Comparison of ENCODE assay signal across 12 cellular contexts in genomic region chr19:58352760-58353671, GRCh38. TPM values are rescaled to one million over a fixed set of nuclear protein-coding genes. Genes with fewer than 3 reads are reported as not detected.
DNase-seq lines count a peak whose midpoint lies in the region; ATAC-seq and TF ChIP-seq lines count a peak whose summit lies in the region.
"Had no signal": no experiment of that assay in that cellular context is flagged by ENCODE, and none has a peak within 500 bp of the region (broad histone marks: within the 10 kb centered on the region; RNA-seq: fewer than 3 reads in every experiment).

Gene A1BG, minus strand, starts transcription at chr19:58353492. Its CDS starts 55 bp downstream, at chr19:58353437.

- H3K9me2 ChIP-seq in PC-3 (replicated peaks; ENCODE audit: low read length) = no peaks in the 10 kb centered on the region

- H3F3A ChIP-seq in PC-3 (ENCODE audit: low read length, unreplicated experiment) = no peaks in the 10 kb centered on the region

- H3K27ac ChIP-seq in liver (ENCODE audit: low read depth in 1 of 2, low read length in 2 of 2) = peak within 1 kb of the TSS; percentile 42 to 47
- no peak within 1 kb of the TSS for H3K27ac ChIP-seq in thymus (ENCODE audit: low read depth)
- H3K27ac ChIP-seq in PC-3 (ENCODE audit: low read length) = no peak within 1 kb of the TSS
- H3K27ac ChIP-seq: body of pancreas, uterus had no signal

- no peaks in the 10 kb centered on the region for H3K79me2 ChIP-seq in PC-3 (ENCODE audit: low read length)

- WGBS in liver = 29% methylated on average over 26 of the region's 26 CpGs
- 96% methylated on average over 26 of the region's 26 CpGs for WGBS in thymus

- TF ChIP-seq CTCF in WTC11 (IDR thresholded peaks at IDR 0.05) (no peak), liver (IDR thresholded peaks at IDR 0.05; ENCODE audit: low read depth, low read length, missing input control) (no peak), PC-3 (conservative IDR thresholded peaks at IDR 0.05; ENCODE audit: low read depth, low read length) (no peak)

- no peak for DNase-seq in activated naive CD4-positive, alpha-beta T cell treated with anti-CD3 and anti-CD28 coated beads, Interleukin-2, amount 50 U/mL, for 72 hours (ENCODE audit: low spot score in 2 of 2)
- no peak for DNase-seq in activated naive CD4-positive, alpha-beta T cell treated with anti-CD3 and anti-CD28 coated beads for 36 hours
- DNase-seq in WTC11 (ENCODE audit: low spot score) (no peak), PC-3 (no peak), NCI-H1048 (lab: John Stamatoyannopoulos, UW) (no peak), SW480 (ENCODE audit: low spot score) (no peak)
- DNase-seq: body of pancreas, erythroblast, uterus had no signal

- H4K20me1 ChIP-seq in PC-3 (ENCODE audit: low read length) = no peaks in the 10 kb centered on the region

- H2AFZ ChIP-seq in PC-3 (ENCODE audit: low read length) = no peak within 1 kb of the TSS

- H3K9me3 Mint-ChIP-seq in activated naive CD4-positive, alpha-beta T cell treated with anti-CD3 and anti-CD28 coated beads, Interleukin-2, amount 50 U/mL, for 72 hours = no peaks in the 10 kb centered on the region
- no peaks in the 10 kb centered on the region for H3K9me3 Mint-ChIP-seq in activated naive CD4-positive, alpha-beta T cell treated with anti-CD3 and anti-CD28 coated beads for 36 hours
- no peaks in the 10 kb centered on the region for H3K9me3 Mint-ChIP-seq in WTC11
- H3K9me3 Mint-ChIP-seq: natural killer cell treated with Interleukin-12 subunit alpha and Interleukin-12 subunit beta and Interleukin-15 and Interleukin-18, amount 100 ng/mL, for 72 hours had no signal

- POLR2A ChIA-PET in WTC11 (lab: Charles Lee) (no interaction called here), PC-3 (lab: Charles Lee; ENCODE audit: unreplicated experiment) (no interaction called here)

- peaks cover 16 to 23% of the 10 kb centered on the region in 2 donors for H3K36me3 Mint-ChIP-seq in activated naive CD4-positive, alpha-beta T cell treated with anti-CD3 and anti-CD28 coated beads, Interleukin-2, amount 50 U/mL, for 72 hours
- peaks cover 9% of the 10 kb centered on the region for H3K36me3 Mint-ChIP-seq in activated naive CD4-positive, alpha-beta T cell treated with anti-CD3 and anti-CD28 coated beads for 36 hours (ENCODE audit: low read depth)
- H3K36me3 Mint-ChIP-seq in WTC11 = no peaks in the 10 kb centered on the region
- H3K36me3 Mint-ChIP-seq: natural killer cell treated with Interleukin-12 subunit alpha and Interleukin-12 subunit beta and Interleukin-15 and Interleukin-18, amount 100 ng/mL, for 72 hours had no signal

- intact Hi-C loops in activated naive CD4-positive, alpha-beta T cell treated with anti-CD3 and anti-CD28 coated beads for 36 hours (cut with micrococcal nuclease) = no loop called here
- intact Hi-C loops in PC-3 (cut with micrococcal nuclease) = no loop called here

- no peak within 1 kb of the TSS for H3K4me2 ChIP-seq in PC-3 (ENCODE audit: low read length)

- H3K27me3 ChIP-seq in liver (ENCODE audit: control insufficient read depth in 4 of 4, insufficient read depth in 4 of 4, low read length in 3 of 4) = no peaks in the 10 kb centered on the region
- peaks cover 22% of the 10 kb centered on the region for H3K27me3 ChIP-seq in thymus (ENCODE audit: control insufficient read depth, insufficient read depth)
- H3K27me3 ChIP-seq in PC-3 (ENCODE audit: low read length) = peaks cover 26% of the 10 kb centered on the region
- H3K27me3 ChIP-seq: body of pancreas, uterus had no signal

- no TSS peak for BruUV-seq in PC-3 (replicated peaks; lab: Mats Ljungman, UMichigan)

- peaks cover 26% of the 10 kb centered on the region for H3K4me1 Mint-ChIP-seq in activated naive CD4-positive, alpha-beta T cell treated with anti-CD3 and anti-CD28 coated beads for 36 hours (ENCODE audit: low read depth)
- H3K4me1 Mint-ChIP-seq in WTC11 = peaks cover 5% of the 10 kb centered on the region

- no peaks in the 10 kb centered on the region for H3K36me3 ChIP-seq in liver (ENCODE audit: control insufficient read depth in 4 of 4, insufficient read depth in 3 of 4, low read depth in 1 of 4, low read length in 3 of 4)
- H3K36me3 ChIP-seq in thymus (ENCODE audit: control insufficient read depth, insufficient read depth) = peaks cover 4% of the 10 kb centered on the region
- no peaks in the 10 kb centered on the region for H3K36me3 ChIP-seq in PC-3 (ENCODE audit: low read depth, low read length)
- H3K36me3 ChIP-seq: uterus had no signal

- H3K9me3 ChIP-seq in liver (ENCODE audit: control insufficient read depth in 4 of 4, low read length in 3 of 4) (no peaks in the 10 kb centered on the region), thymus (ENCODE audit: control insufficient read depth) (no peaks in the 10 kb centered on the region), PC-3 (ENCODE audit: low read length) (no peaks in the 10 kb centered on the region)
- H3K9me3 ChIP-seq: body of pancreas, uterus had no signal

- no peak for ATAC-seq in activated naive CD4-positive, alpha-beta T cell treated with anti-CD3 and anti-CD28 coated beads, Interleukin-2, amount 50 U/mL, for 72 hours
- ATAC-seq in WTC11 (no peak), PC-3 (no peak)
- ATAC-seq: body of pancreas; natural killer cell treated with Interleukin-12 subunit alpha and Interleukin-12 subunit beta and Interleukin-15 and Interleukin-18, amount 100 ng/mL, for 72 hours had no signal

- peak within 1 kb of the TSS; percentile 28 to 69 for H3K9ac ChIP-seq in liver (ENCODE audit: low read depth in 1 of 2, low read length in 2 of 2)
- no peak within 1 kb of the TSS for H3K9ac ChIP-seq in PC-3 (ENCODE audit: low read length)

- CTCF ChIA-PET in activated naive CD4-positive, alpha-beta T cell treated with anti-CD3 and anti-CD28 coated beads for 36 hours (lab: Charles Lee) = no interaction called here
- CTCF ChIA-PET in WTC11 (lab: Charles Lee) (interaction anchor here (2.5 kb wide), 1 partner anchor 13 kb away, joined by 11 read pairs; no protein-coding TSS in a partner anchor), PC-3 (lab: Charles Lee) (no interaction called here)

- H3K4me1 ChIP-seq in liver (ENCODE audit: control insufficient read depth in 4 of 4, insufficient read depth in 4 of 4, low read length in 3 of 4) = peaks cover 23 to 83% (median 65%) of the 10 kb centered on the region in 4 donors
- H3K4me1 ChIP-seq in thymus (ENCODE audit: control insufficient read depth, insufficient read depth, low read length) = peaks cover 8% of the 10 kb centered on the region
- H3K4me1 ChIP-seq in PC-3 (ENCODE audit: insufficient read depth, low read length) = no peaks in the 10 kb centered on the region

- H3K4me3 Mint-ChIP-seq in activated naive CD4-positive, alpha-beta T cell treated with anti-CD3 and anti-CD28 coated beads for 36 hours = no peak within 1 kb of the TSS
- no peak within 1 kb of the TSS for H3K4me3 Mint-ChIP-seq in WTC11
- H3K4me3 Mint-ChIP-seq: natural killer cell treated with Interleukin-12 subunit alpha and Interleukin-12 subunit beta and Interleukin-15 and Interleukin-18, amount 100 ng/mL, for 72 hours had no signal

- H3K27me3 Mint-ChIP-seq in activated naive CD4-positive, alpha-beta T cell treated with anti-CD3 and anti-CD28 coated beads for 36 hours (ENCODE audit: low read depth) = peaks cover 5% of the 10 kb centered on the region
- H3K27me3 Mint-ChIP-seq in WTC11 (ENCODE audit: low read depth) = peaks cover 28% of the 10 kb centered on the region

- H3K27ac Mint-ChIP-seq in activated naive CD4-positive, alpha-beta T cell treated with anti-CD3 and anti-CD28 coated beads, Interleukin-2, amount 50 U/mL, for 72 hours = no peak within 1 kb of the TSS
- no peak within 1 kb of the TSS for H3K27ac Mint-ChIP-seq in activated naive CD4-positive, alpha-beta T cell treated with anti-CD3 and anti-CD28 coated beads for 36 hours
- peak within 1 kb of the TSS; percentile 61; the same call in 1 of the 2 replicates for H3K27ac Mint-ChIP-seq in WTC11
- H3K27ac Mint-ChIP-seq: natural killer cell treated with Interleukin-12 subunit alpha and Interleukin-12 subunit beta and Interleukin-15 and Interleukin-18, amount 100 ng/mL, for 72 hours had no signal

- peak in 1 of 2 donors; percentile 43 for TF ChIP-seq RAD21 in liver (IDR thresholded peaks at IDR 0.05)

- H3K4me3 ChIP-seq in liver (ENCODE audit: low read depth in 1 of 3, low read length in 3 of 3) (peak within 1 kb of the TSS; percentile 65 to 96 (median 81)), thymus (ENCODE audit: low read length) (no peak within 1 kb of the TSS), PC-3 (ENCODE audit: low read length) (no peak within 1 kb of the TSS)
- H3K4me3 ChIP-seq: body of pancreas, uterus had no signal

TF ChIP-seq in liver, 16 proteins besides CTCF, POLR2A, EP300 and RAD21 (continues in another document):
- TF ChIP-seq FOXA2 (IDR thresholded peaks at IDR 0.05) (no peak), RXRA (IDR thresholded peaks at IDR 0.05) (peak; percentile 95 to 98), NR2F2 (IDR thresholded peaks at IDR 0.05) (peak; percentile 88), HNF4A (conservative IDR thresholded peaks at IDR 0.05) (peak; percentile 91 to 98), GABPA (IDR thresholded peaks at IDR 0.05 in 1 of 2, conservative IDR thresholded peaks at IDR 0.05 in 1 of 2) (peak in 1 of 2 donors; percentile 68), FOXA1 (IDR thresholded peaks at IDR 0.05) (no peak), ZBTB33 (IDR thresholded peaks at IDR 0.05) (no peak), SP1 (IDR thresholded peaks at IDR 0.05) (peak; percentile 76), HNF4G (IDR thresholded peaks at IDR 0.05) (peak; percentile 91), EGR1 (IDR thresholded peaks at IDR 0.05; ENCODE audit: low read depth in 2 of 2) (peak; percentile 48 to 68), YY1 (IDR thresholded peaks at IDR 0.05) (peak; percentile 64)

RNA-seq across cellular contexts. Expression of gene A1BG, which starts in this region (rescaled TPM):
- 10 to 100 TPM; 12.9 to 14.9 TPM for total RNA-seq in activated naive CD4-positive, alpha-beta T cell treated with anti-CD3 and anti-CD28 coated beads, Interleukin-2, amount 50 U/mL, for 72 hours
- 1 to 10 TPM; 6.1 to 7.4 TPM for total RNA-seq in activated naive CD4-positive, alpha-beta T cell treated with anti-CD3 and anti-CD28 coated beads for 36 hours
- total RNA-seq in WTC11 (2021) = 22.6 to 24.3 TPM (median 23.4 TPM) in 3 replicates
- 100 to 1,000 TPM; 521 to 838 TPM for total RNA-seq in liver
- polyA plus RNA-seq in liver = 1,000 to 10,000 TPM; 1,221 to 2,157 TPM
- polyA plus RNA-seq in thymus = 77.3 TPM
- total RNA-seq in PC-3 (2014; rRNA removed) = 0.92 and 1.9 TPM in 2 replicates

Comparison
In these comparisons a context has a peak if more than half of its experiments do, and no peak if none do; other contexts are left out.
1. RNA of gene A1BG (total RNA-seq): 521 to 838 TPM in liver; 22.6 to 24.3 TPM in WTC11, 12.9 to 14.9 TPM in activated naive CD4-positive, alpha-beta T cell treated with anti-CD3 and anti-CD28 coated beads, Interleukin-2, amount 50 U/mL, for 72 hours, 6.1 to 7.4 TPM in activated naive CD4-positive, alpha-beta T cell treated with anti-CD3 and anti-CD28 coated beads for 36 hours and 0.92 to 1.9 TPM in PC-3; every median in the first group is over 10 times any median in the second.
2. RNA of gene A1BG (polyA plus RNA-seq): 1,221 to 2,157 TPM in liver; 77.3 TPM in thymus (single experiment); every median in the first group is over 10 times any median in the second.
3. H3K27ac ChIP-seq: peak in liver (2 of 2); none in thymus (single experiment) and PC-3 (single experiment).
4. H3K4me3 ChIP-seq: peak in liver (3 of 3); none in thymus (single experiment) and PC-3 (single experiment).